ENCODE assay signal across 8 cellular contexts in the genomic region with DNA sequence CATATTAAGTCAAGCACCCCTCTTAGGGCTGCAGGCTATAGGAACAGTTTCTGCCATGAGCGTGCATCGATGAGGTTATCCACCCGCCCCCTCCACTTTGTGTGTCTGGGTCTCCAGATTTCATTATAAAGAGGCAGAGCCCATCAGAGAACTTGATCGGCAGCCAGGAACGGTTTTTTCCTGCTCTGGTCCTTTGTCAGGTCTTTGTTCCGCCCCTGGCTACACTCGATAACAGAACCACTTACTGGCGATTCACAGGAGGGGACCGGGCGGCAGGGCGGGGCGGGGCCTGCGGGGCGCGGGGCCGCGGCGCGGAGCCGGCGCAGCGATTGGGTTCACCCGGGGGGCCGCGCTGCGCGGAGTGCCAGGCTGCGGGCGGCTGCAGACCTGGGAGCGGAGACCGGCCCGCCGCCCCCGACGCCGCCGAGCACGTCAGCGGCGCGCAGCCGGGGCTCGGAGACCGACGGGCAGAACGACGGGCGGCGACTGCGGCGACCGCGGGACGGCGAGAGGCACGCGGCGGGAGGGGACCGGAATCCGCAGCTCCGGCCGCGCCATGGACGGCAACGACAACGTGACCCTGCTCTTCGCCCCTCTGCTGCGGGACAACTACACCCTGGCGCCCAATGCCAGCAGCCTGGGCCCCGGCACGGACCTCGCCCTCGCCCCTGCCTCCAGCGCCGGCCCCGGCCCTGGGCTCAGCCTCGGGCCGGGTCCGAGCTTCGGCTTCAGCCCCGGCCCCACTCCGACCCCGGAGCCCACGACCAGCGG. TPM values are rescaled to one million over a fixed set of nuclear protein-coding genes. Genes with fewer than 3 reads are reported as not detected.
DNase-seq lines count a peak whose midpoint lies in the region; ATAC-seq, FAIRE-seq and TF ChIP-seq lines count a peak whose summit lies in the region.

A gene with protein sequence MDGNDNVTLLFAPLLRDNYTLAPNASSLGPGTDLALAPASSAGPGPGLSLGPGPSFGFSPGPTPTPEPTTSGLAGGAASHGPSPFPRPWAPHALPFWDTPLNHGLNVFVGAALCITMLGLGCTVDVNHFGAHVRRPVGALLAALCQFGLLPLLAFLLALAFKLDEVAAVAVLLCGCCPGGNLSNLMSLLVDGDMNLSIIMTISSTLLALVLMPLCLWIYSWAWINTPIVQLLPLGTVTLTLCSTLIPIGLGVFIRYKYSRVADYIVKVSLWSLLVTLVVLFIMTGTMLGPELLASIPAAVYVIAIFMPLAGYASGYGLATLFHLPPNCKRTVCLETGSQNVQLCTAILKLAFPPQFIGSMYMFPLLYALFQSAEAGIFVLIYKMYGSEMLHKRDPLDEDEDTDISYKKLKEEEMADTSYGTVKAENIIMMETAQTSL (plus strand): TSS at position 338 of the 771 bp plus-strand sequence. CDS start 219 bp downstream, at position 557.

- no peak for TF ChIP-seq CTCF in astrocyte (IDR thresholded peaks at IDR 0.05; ENCODE audit: insufficient read depth, low read depth, low read length)

- H3K27ac ChIP-seq in astrocyte (ENCODE audit: low read depth, low read length) (no peak within 1 kb of the TSS), mucosa of rectum (ENCODE audit: low read depth in 2 of 2, low read length in 2 of 2) (no peak within 1 kb of the TSS)

- peaks cover 4% of the 10 kb centered on the region for H3K9me3 ChIP-seq in astrocyte (ENCODE audit: insufficient read depth, low read depth, low read length)
- no peaks in the 10 kb centered on the region for H3K9me3 ChIP-seq in mucosa of rectum (ENCODE audit: control insufficient read depth in 2 of 2, low read length in 2 of 2)

- H3K9ac ChIP-seq in astrocyte (ENCODE audit: low read length) (no peak within 1 kb of the TSS), mucosa of rectum (ENCODE audit: low read depth in 1 of 2, low read length in 2 of 2) (no peak within 1 kb of the TSS)

- H3K9me3 Mint-ChIP-seq in astrocyte (ENCODE audit: unreplicated experiment), result peaks cover 12% of the 10 kb centered on the region

- H3K79me2 ChIP-seq in astrocyte (ENCODE audit: insufficient read depth, low read length), result no peaks in the 10 kb centered on the region

- H3K4me3 Mint-ChIP-seq in astrocyte (ENCODE audit: unreplicated experiment), result peak within 1 kb of the TSS; percentile 52

- H3K27me3 ChIP-seq in astrocyte (ENCODE audit: insufficient read depth, low read length), result peaks cover 41% of the 10 kb centered on the region
- peaks cover 31 to 41% of the 10 kb centered on the region in 2 donors for H3K27me3 ChIP-seq in mucosa of rectum (ENCODE audit: control insufficient read depth in 2 of 2, insufficient read depth in 2 of 2, low read length in 2 of 2)

- H3K27ac Mint-ChIP-seq in astrocyte (ENCODE audit: unreplicated experiment), result no peak within 1 kb of the TSS

- no peak for FAIRE-seq in astrocyte (lab: Jason Lieb, UNC)
- FAIRE-seq in H54 (lab: Jason Lieb, UNC), result no peak

- no peak for TF ChIP-seq POLR2A in H54 (IDR thresholded peaks at IDR 0.05; ENCODE audit: low read depth, low read length)

- H3K36me3 Mint-ChIP-seq in astrocyte (ENCODE audit: low read depth, unreplicated experiment), result peaks cover 9% of the 10 kb centered on the region

- peak within 1 kb of the TSS; percentile 78 for H2AFZ ChIP-seq in astrocyte (ENCODE audit: low read depth, low read length)

- H3K36me3 ChIP-seq in astrocyte (ENCODE audit: insufficient read depth, low read length) (no peaks in the 10 kb centered on the region), mucosa of rectum (ENCODE audit: control insufficient read depth in 2 of 2, insufficient read depth in 2 of 2, low read length in 2 of 2) (no peaks in the 10 kb centered on the region)

- H3K4me3 ChIP-seq in astrocyte (ENCODE audit: insufficient read depth, low read depth, low read length) (peak within 1 kb of the TSS; percentile 18), mucosa of rectum (ENCODE audit: low read length in 2 of 2) (peak within 1 kb of the TSS; percentile 13 to 17)

- no peaks in the 10 kb centered on the region for H3K4me1 Mint-ChIP-seq in astrocyte (ENCODE audit: low read depth, unreplicated experiment)

- peaks cover 52% of the 10 kb centered on the region for H3K27me3 Mint-ChIP-seq in astrocyte (ENCODE audit: low read depth, unreplicated experiment)

- DNase-seq in NCI-H82 (lab: John Stamatoyannopoulos, UW) (peak; percentile 47), NCI-H82 treated with DMSO at 0.1 percent for 48 hours (lab: John Stamatoyannopoulos, UW; ENCODE audit: unreplicated experiment) (no peak), NCI-H2227 treated with DMSO at 0.1 percent for 48 hours (lab: John Stamatoyannopoulos, UW) (peak; percentile 33), astrocyte (ENCODE audit: low read depth) (no peak), H54 (ENCODE audit: insufficient read length, low spot score) (no peak)

- H3K4me1 ChIP-seq in astrocyte (ENCODE audit: insufficient read depth, low read length), result no peaks in the 10 kb centered on the region
- H3K4me1 ChIP-seq in mucosa of rectum (ENCODE audit: control insufficient read depth in 2 of 2, insufficient read depth in 2 of 2, low read length in 2 of 2), result no peaks in the 10 kb centered on the region

- ATAC-seq in HG03280 (IDR thresholded peaks at IDR 0.05; ENCODE audit: unreplicated experiment) (no peak), GM21786 (IDR thresholded peaks at IDR 0.05; ENCODE audit: unreplicated experiment) (no peak)

- H4K20me1 ChIP-seq in astrocyte (ENCODE audit: insufficient read depth, low read length), result no peaks in the 10 kb centered on the region

- H3K4me2 ChIP-seq in astrocyte (ENCODE audit: low read length), result peak within 1 kb of the TSS; percentile 77

RNA-seq across cellular contexts. Expression of the gene that starts here (rescaled TPM):
- total RNA-seq in astrocyte, result 0.16 and 0.26 TPM in 2 replicates

Comparison
In these comparisons a context has a peak if more than half of its experiments do, and no peak if none do; other contexts are left out.
1. DNase-seq: peak in NCI-H82 (single experiment) and NCI-H2227 treated with DMSO at 0.1 percent for 48 hours (single experiment); none in NCI-H82 treated with DMSO at 0.1 percent for 48 hours (single experiment), astrocyte (single experiment) and H54 (single experiment).